ENCODE assay signal across 18 cellular contexts in genomic region chr5:138635268-138635667, GRCh38.
DNase-seq lines count a peak whose midpoint lies in the region; ATAC-seq, FAIRE-seq and TF ChIP-seq lines count a peak whose summit lies in the region.
"Had no signal": no experiment of that assay in that cellular context is flagged by ENCODE, and none has a peak within 500 bp of the region (broad histone marks: within the 10 kb centered on the region; RNA-seq: fewer than 3 reads in every experiment).

No MANE protein-coding gene starts in this region.

- no peaks in the 10 kb centered on the region for H3K9me2 ChIP-seq in GM23338 (ENCODE audit: insufficient read depth)

- H3K9me3 Mint-ChIP-seq in GM23338, result no peaks in the 10 kb centered on the region
- H3K9me3 Mint-ChIP-seq in activated naive CD4-positive, alpha-beta T cell treated with anti-CD3 and anti-CD28 coated beads for 36 hours, result no peaks in the 10 kb centered on the region
- H3K9me3 Mint-ChIP-seq: stimulated activated naive B cell treated with anti-CD40 and anti-IgM and Interleukin-4, amounts not matched to agents 10 μg/mL and 1 μg/mL and 100 μg/mL, for 72 hours had no signal

- TF ChIP-seq POLR2A in H1 (IDR thresholded peaks at IDR 0.05; ENCODE audit: control extremely low read depth in 1 of 2, low read depth in 2 of 2, low read length in 2 of 2), result no peak

- H3F3A ChIP-seq in GM23338 (replicated peaks; ENCODE audit: low read depth), result no peaks in the 10 kb centered on the region

- H3K4me3 ChIP-seq in GM23338 (no peak overlapping the region), H1 (ENCODE audit: extremely low read depth in 1 of 4, insufficient read depth in 2 of 4, low read depth in 3 of 4, low read length in 4 of 4) (no peak overlapping the region), right cardiac atrium (ENCODE audit: low read length) (no peak overlapping the region), rectal smooth muscle tissue (ENCODE audit: low read length) (no peak overlapping the region)

- H3K9me3 ChIP-seq in H1 (ENCODE audit: insufficient read depth in 2 of 2, low read depth in 1 of 2, low read length in 1 of 2), result no peaks in the 10 kb centered on the region
- no peaks in the 10 kb centered on the region for H3K9me3 ChIP-seq in right cardiac atrium (ENCODE audit: control insufficient read depth, low read length)

- H3K36me3 ChIP-seq in GM23338 (ENCODE audit: insufficient read depth), result no peaks in the 10 kb centered on the region
- no peaks in the 10 kb centered on the region for H3K36me3 ChIP-seq in H1 (ENCODE audit: control insufficient read depth in 2 of 4, insufficient read depth in 4 of 4, low read length in 3 of 4)
- no peaks in the 10 kb centered on the region for H3K36me3 ChIP-seq in rectal smooth muscle tissue (ENCODE audit: control insufficient read depth, insufficient read depth, low read length)

- H3K23me2 ChIP-seq in H1 (ENCODE audit: low read depth, low read length), result no peaks in the 10 kb centered on the region

- no peak overlapping the region for H3K27ac Mint-ChIP-seq in GM23338
- H3K27ac Mint-ChIP-seq in activated naive CD4-positive, alpha-beta T cell treated with anti-CD3 and anti-CD28 coated beads for 36 hours, result no peak overlapping the region
- H3K27ac Mint-ChIP-seq: stimulated activated naive B cell treated with anti-CD40 and anti-IgM and Interleukin-4, amounts not matched to agents 10 μg/mL and 1 μg/mL and 100 μg/mL, for 72 hours had no signal

- H3K23ac ChIP-seq in H1 (ENCODE audit: insufficient read length), result no peak overlapping the region

- no peak overlapping the region for H3K4ac ChIP-seq in H1 (replicated peaks; ENCODE audit: insufficient read length, low read depth, low read length)

- H2BK5ac ChIP-seq in H1 (ENCODE audit: low read depth, low read length), result no peak overlapping the region

- H3K4me2 ChIP-seq in GM23338 (no peak overlapping the region), H1 (ENCODE audit: insufficient read depth in 1 of 2, low read depth in 2 of 2, low read length in 2 of 2) (no peak overlapping the region)

- no peak overlapping the region for H2BK20ac ChIP-seq in H1 (ENCODE audit: low read length)

- H3K79me2 ChIP-seq in GM23338 (replicated peaks; ENCODE audit: insufficient read depth) (no peaks in the 10 kb centered on the region), H1 (ENCODE audit: control insufficient read depth in 1 of 2, insufficient read depth in 2 of 2, low read length in 2 of 2) (no peaks in the 10 kb centered on the region)

- CTCF ChIA-PET in H1 (lab: Charles Lee; ENCODE audit: partially characterized antibody), result interaction anchor here (0.6 to 17.1 kb wide), 7 partner anchors 15 to 154 kb away, joined by 3 to 192 read pairs (median 9); no protein-coding TSS in a partner anchor
- CTCF ChIA-PET in activated naive CD4-positive, alpha-beta T cell treated with anti-CD3 and anti-CD28 coated beads for 36 hours (lab: Charles Lee), result no interaction called here

- peaks cover 10% of the 10 kb centered on the region for H3K27me3 Mint-ChIP-seq in GM23338 (ENCODE audit: insufficient read depth, low read depth, poor library complexity)
- H3K27me3 Mint-ChIP-seq in activated naive CD4-positive, alpha-beta T cell treated with anti-CD3 and anti-CD28 coated beads for 36 hours (ENCODE audit: low read depth), result peaks cover 52% of the 10 kb centered on the region

- no peak overlapping the region for H3K9ac ChIP-seq in H1 (replicated peaks in 1 of 4; ENCODE audit: extremely low read depth in 1 of 4, low read depth in 3 of 4, low read length in 3 of 4)
- H3K9ac ChIP-seq in rectal smooth muscle tissue (ENCODE audit: low read length), result no peak overlapping the region

- no peak overlapping the region for H2BK12ac ChIP-seq in H1 (ENCODE audit: low read depth, low read length)

- H3K79me1 ChIP-seq in H1 (ENCODE audit: low read depth, low read length), result no peaks in the 10 kb centered on the region

- no peak for TF ChIP-seq CTCF in GM23338 (conservative IDR thresholded peaks at IDR 0.05; ENCODE audit: low read depth in 2 of 2)
- TF ChIP-seq CTCF in H1 (IDR thresholded peaks at IDR 0.05; ENCODE audit: control extremely low read depth in 1 of 3, insufficient read depth in 1 of 3, low read depth in 1 of 3, low read length in 3 of 3), result no peak
- TF ChIP-seq CTCF in GM13976 (IDR thresholded peaks at IDR 0.05; ENCODE audit: borderline replicate concordance, control extremely low read depth, extremely low read depth, insufficient read depth, missing control alignments), result no peak

- no peak overlapping the region for H3K18ac ChIP-seq in H1 (ENCODE audit: extremely low read depth, low read length)

- no peak for FAIRE-seq in H1 (lab: Jason Lieb, UNC)
- FAIRE-seq: colon, GM12892 had no signal

- no peak for TF ChIP-seq RAD21 in H1 (IDR thresholded peaks at IDR 0.05 in 1 of 2, conservative IDR thresholded peaks at IDR 0.05 in 1 of 2; ENCODE audit: low read depth in 2 of 2, low read length in 2 of 2)

- H3K27me3 ChIP-seq in GM23338 (ENCODE audit: insufficient read depth), result no peaks in the 10 kb centered on the region
- H3K27me3 ChIP-seq in H1 (replicated peaks in 1 of 4; ENCODE audit: control insufficient read depth in 3 of 4, extremely low read depth in 1 of 4, insufficient read depth in 3 of 4, low read length in 3 of 4), result no peaks in the 10 kb centered on the region
- no peaks in the 10 kb centered on the region for H3K27me3 ChIP-seq in right cardiac atrium (ENCODE audit: control insufficient read depth, insufficient read depth)
- no peaks in the 10 kb centered on the region for H3K27me3 ChIP-seq in rectal smooth muscle tissue (ENCODE audit: control insufficient read depth, insufficient read depth, low read length)

- H3K4me1 Mint-ChIP-seq in GM23338, result peaks cover 23% of the 10 kb centered on the region
- no peaks in the 10 kb centered on the region for H3K4me1 Mint-ChIP-seq in activated naive CD4-positive, alpha-beta T cell treated with anti-CD3 and anti-CD28 coated beads for 36 hours (ENCODE audit: low read depth)

- no peak overlapping the region for H4K5ac ChIP-seq in H1 (ENCODE audit: insufficient read length, low read depth, low read length)

- DNase-seq in GM23338 (ENCODE audit: low spot score), result no peak
- no peak for DNase-seq in H1 (ENCODE audit: low read depth in 1 of 2, low spot score in 2 of 2)
- no peak for DNase-seq in right cardiac atrium
- DNase-seq in activated naive CD4-positive, alpha-beta T cell treated with anti-CD3 and anti-CD28 coated beads for 36 hours, result no peak
- no peak for DNase-seq in GM13976 (ENCODE audit: low spot score)
- no peak for DNase-seq in mucosa of gallbladder (ENCODE audit: low spot score)
- DNase-seq: activated CD4-positive, alpha-beta T cell treated with anti-CD3 and anti-CD28 coated beads, Interleukin-2, amount 50 U/mL, for 48 hours; activated gamma-delta T cell treated with Interleukin-2 at 50 U/mL for 16 hours; DMS53; left colon; NCI-H446 treated with DMSO at 0.1 percent for 48 hours; stimulated activated CD4-positive, alpha-beta T cell treated with anti-CD3 and anti-CD28 coated beads, Interleukin-4, amount 100 ng/mL, for 24 hours; stimulated activated naive B cell treated with anti-CD40 and anti-IgM and Interleukin-4, amounts not matched to agents 10 μg/mL and 1 μg/mL and 100 μg/mL, for 72 hours; T-helper 9 cell had no signal

- H3K4me3 Mint-ChIP-seq in GM23338, result no peak overlapping the region
- H3K4me3 Mint-ChIP-seq in activated naive CD4-positive, alpha-beta T cell treated with anti-CD3 and anti-CD28 coated beads for 36 hours, result no peak overlapping the region
- H3K4me3 Mint-ChIP-seq: stimulated activated naive B cell treated with anti-CD40 and anti-IgM and Interleukin-4, amounts not matched to agents 10 μg/mL and 1 μg/mL and 100 μg/mL, for 72 hours had no signal

- POLR2A ChIA-PET in H1 (lab: Charles Lee; ENCODE audit: partially characterized antibody), result no interaction called here

- H4K8ac ChIP-seq in H1 (ENCODE audit: extremely low read depth, insufficient read depth, low read length), result no peak overlapping the region

- no peaks in the 10 kb centered on the region for H3K36me3 Mint-ChIP-seq in GM23338 (ENCODE audit: low read depth)
- H3K36me3 Mint-ChIP-seq in activated naive CD4-positive, alpha-beta T cell treated with anti-CD3 and anti-CD28 coated beads for 36 hours (ENCODE audit: low read depth), result no peaks in the 10 kb centered on the region
- H3K36me3 Mint-ChIP-seq: stimulated activated naive B cell treated with anti-CD40 and anti-IgM and Interleukin-4, amounts not matched to agents 10 μg/mL and 1 μg/mL and 100 μg/mL, for 72 hours had no signal

- no peak overlapping the region for H3K56ac ChIP-seq in H1 (replicated peaks; ENCODE audit: insufficient read length, low read depth, low read length)

- H2BK15ac ChIP-seq in H1 (ENCODE audit: low read length), result no peak overlapping the region

- no peak overlapping the region for H2BK120ac ChIP-seq in H1 (replicated peaks; ENCODE audit: low read depth, low read length)

- ATAC-seq in GM23338 (no peak), right cardiac atrium (peak; percentile 45 to 63), GM21367 (IDR thresholded peaks at IDR 0.05; ENCODE audit: unreplicated experiment) (no peak)
- ATAC-seq: left colon; stimulated activated naive B cell treated with anti-CD40 and anti-IgM and Interleukin-4, amounts not matched to agents 10 μg/mL and 1 μg/mL and 100 μg/mL, for 72 hours had no signal

- H2AFZ ChIP-seq in GM23338 (peak overlapping the region; percentile 66; the same call in 1 of the 2 replicates), H1 (ENCODE audit: low read length) (0 out of 2 replicates have a peak overlapping the region, but pooled peaks have one; percentile 50)

- TF ChIP-seq EP300 in H1 (IDR thresholded peaks at IDR 0.05; ENCODE audit: borderline replicate concordance in 1 of 2, low read depth in 2 of 2, low read length in 2 of 2), result no peak

- H3K4me1 ChIP-seq in GM23338 (ENCODE audit: insufficient read depth) (peaks cover 2% of the 10 kb centered on the region; the same call in 1 of the 2 replicates), H1 (replicated peaks in 1 of 4; ENCODE audit: control insufficient read depth in 3 of 4, insufficient read depth in 4 of 4, low read length in 3 of 4) (peaks cover 0 to 2% (median 0%) of the 10 kb centered on the region in 4 experiments; a peak in 1 of 7 replicates), right cardiac atrium (ENCODE audit: control insufficient read depth, insufficient read depth, low read length) (no peaks in the 10 kb centered on the region), rectal smooth muscle tissue (ENCODE audit: control insufficient read depth, insufficient read depth, low read length) (peaks cover 7% of the 10 kb centered on the region)

- H3K27ac ChIP-seq in GM23338 (ENCODE audit: low read depth) (no peak overlapping the region), H1 (ENCODE audit: low read depth, low read length) (no peak overlapping the region), right cardiac atrium (ENCODE audit: low read length) (no peak overlapping the region), rectal smooth muscle tissue (ENCODE audit: low read depth, low read length) (peak overlapping the region; percentile 1)

- H4K20me1 ChIP-seq in GM23338 (replicated peaks; ENCODE audit: insufficient read depth) (no peaks in the 10 kb centered on the region), H1 (replicated peaks in 1 of 2; ENCODE audit: control insufficient read depth in 1 of 2, insufficient read depth in 2 of 2, low read length in 2 of 2) (no peaks in the 10 kb centered on the region)

- no peak overlapping the region for H2AK5ac ChIP-seq in H1 (ENCODE audit: low read depth, low read length)

- no peak overlapping the region for H3K14ac ChIP-seq in H1 (ENCODE audit: insufficient read length)

- WGBS in H1 (ENCODE audit: extremely low coverage in 1 of 2, insufficient coverage in 1 of 2, insufficient read length in 1 of 2, insufficient replicate concordance in 2 of 2, low coverage in 1 of 2, low lambda C conversion rate in 2 of 2, missing lambda C conversion rate in 1 of 2), 2 experiments, result 78% methylated on average over 3 of the region's 3 CpGs; no CpG with 5 or more reads in 1 of the 2 experiments
- 20% methylated on average over 3 of the region's 3 CpGs for WGBS in right cardiac atrium

- in situ Hi-C loops in GM13976 (cut with MboI; ENCODE audit: low sequenced_read_pairs, unreplicated experiment), result no loop called here

- H4K91ac ChIP-seq in H1 (replicated peaks; ENCODE audit: insufficient read length, low read length), result no peak overlapping the region

- intact Hi-C loops in right cardiac atrium (cut with DNase I), result no loop called here
- intact Hi-C loops in activated naive CD4-positive, alpha-beta T cell treated with anti-CD3 and anti-CD28 coated beads for 36 hours (cut with micrococcal nuclease), result no loop called here

Comparison
In these comparisons a context has a peak if more than half of its experiments do, and no peak if none do; other contexts are left out.
1. ATAC-seq: peak in right cardiac atrium (2 of 2); none in GM23338 (single experiment) and GM21367 (single experiment).